ENCODE assay signal across 1 cellular context in the genomic region with DNA sequence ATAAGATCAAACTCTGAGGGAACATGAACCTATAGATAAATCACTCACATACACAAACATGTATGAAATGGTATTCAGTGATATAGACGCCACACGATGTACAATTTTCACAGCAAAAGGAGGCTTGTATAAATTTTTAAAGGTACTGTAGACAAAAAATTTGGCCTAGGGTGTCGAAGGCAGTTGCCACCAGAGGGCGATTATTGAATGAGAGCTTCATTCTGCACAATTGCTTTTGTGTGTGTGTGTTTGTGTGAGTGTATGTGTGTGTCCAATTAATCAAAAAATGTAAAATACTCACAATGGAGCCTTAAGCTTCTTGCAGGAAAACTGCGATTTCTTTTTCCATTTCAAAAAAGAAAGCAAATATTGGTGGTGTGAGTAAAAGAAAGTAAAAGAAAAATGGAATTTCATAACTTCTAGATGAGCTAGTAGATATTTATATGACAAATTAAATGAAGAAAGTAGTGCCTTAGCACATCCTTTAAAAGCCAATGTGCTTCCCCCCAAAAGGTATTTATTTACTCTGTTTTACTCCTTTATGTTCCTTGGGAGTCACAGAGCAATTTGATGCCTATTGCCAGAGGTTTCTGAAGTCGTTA.
TF ChIP-seq lines count a peak whose summit lies in the region.

No MANE protein-coding gene starts in this region.

TF ChIP-seq in GM12878, 131 proteins besides CTCF, POLR2A, EP300 and RAD21 (continued from another document):
- TF ChIP-seq, protein P1, sequence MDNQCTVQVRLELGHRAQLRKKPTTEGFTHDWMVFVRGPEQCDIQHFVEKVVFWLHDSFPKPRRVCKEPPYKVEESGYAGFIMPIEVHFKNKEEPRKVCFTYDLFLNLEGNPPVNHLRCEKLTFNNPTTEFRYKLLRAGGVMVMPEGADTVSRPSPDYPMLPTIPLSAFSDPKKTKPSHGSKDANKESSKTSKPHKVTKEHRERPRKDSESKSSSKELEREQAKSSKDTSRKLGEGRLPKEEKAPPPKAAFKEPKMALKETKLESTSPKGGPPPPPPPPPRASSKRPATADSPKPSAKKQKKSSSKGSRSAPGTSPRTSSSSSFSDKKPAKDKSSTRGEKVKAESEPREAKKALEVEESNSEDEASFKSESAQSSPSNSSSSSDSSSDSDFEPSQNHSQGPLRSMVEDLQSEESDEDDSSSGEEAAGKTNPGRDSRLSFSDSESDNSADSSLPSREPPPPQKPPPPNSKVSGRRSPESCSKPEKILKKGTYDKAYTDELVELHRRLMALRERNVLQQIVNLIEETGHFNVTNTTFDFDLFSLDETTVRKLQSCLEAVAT (IDR thresholded peaks at IDR 0.05), result 0 out of 2 replicates have a peak, but pooled peaks have one; percentile 30
- no peak for TF ChIP-seq ZNF384 (IDR thresholded peaks at IDR 0.05; ENCODE audit: borderline replicate concordance, low read depth, low read length)
- TF ChIP-seq PAX5 (IDR thresholded peaks at IDR 0.05; ENCODE audit: borderline replicate concordance, low read depth, low read length), result no peak
- TF ChIP-seq SMC3 (IDR thresholded peaks at IDR 0.05; ENCODE audit: borderline replicate concordance, low read length), result peak; percentile 79
- TF ChIP-seq, protein P2, sequence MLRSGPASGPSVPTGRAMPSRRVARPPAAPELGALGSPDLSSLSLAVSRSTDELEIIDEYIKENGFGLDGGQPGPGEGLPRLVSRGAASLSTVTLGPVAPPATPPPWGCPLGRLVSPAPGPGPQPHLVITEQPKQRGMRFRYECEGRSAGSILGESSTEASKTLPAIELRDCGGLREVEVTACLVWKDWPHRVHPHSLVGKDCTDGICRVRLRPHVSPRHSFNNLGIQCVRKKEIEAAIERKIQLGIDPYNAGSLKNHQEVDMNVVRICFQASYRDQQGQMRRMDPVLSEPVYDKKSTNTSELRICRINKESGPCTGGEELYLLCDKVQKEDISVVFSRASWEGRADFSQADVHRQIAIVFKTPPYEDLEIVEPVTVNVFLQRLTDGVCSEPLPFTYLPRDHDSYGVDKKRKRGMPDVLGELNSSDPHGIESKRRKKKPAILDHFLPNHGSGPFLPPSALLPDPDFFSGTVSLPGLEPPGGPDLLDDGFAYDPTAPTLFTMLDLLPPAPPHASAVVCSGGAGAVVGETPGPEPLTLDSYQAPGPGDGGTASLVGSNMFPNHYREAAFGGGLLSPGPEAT (IDR thresholded peaks at IDR 0.05; ENCODE audit: low read depth), result 0 out of 2 replicates have a peak, but pooled peaks have one; percentile 16
- TF ChIP-seq, protein P3, sequence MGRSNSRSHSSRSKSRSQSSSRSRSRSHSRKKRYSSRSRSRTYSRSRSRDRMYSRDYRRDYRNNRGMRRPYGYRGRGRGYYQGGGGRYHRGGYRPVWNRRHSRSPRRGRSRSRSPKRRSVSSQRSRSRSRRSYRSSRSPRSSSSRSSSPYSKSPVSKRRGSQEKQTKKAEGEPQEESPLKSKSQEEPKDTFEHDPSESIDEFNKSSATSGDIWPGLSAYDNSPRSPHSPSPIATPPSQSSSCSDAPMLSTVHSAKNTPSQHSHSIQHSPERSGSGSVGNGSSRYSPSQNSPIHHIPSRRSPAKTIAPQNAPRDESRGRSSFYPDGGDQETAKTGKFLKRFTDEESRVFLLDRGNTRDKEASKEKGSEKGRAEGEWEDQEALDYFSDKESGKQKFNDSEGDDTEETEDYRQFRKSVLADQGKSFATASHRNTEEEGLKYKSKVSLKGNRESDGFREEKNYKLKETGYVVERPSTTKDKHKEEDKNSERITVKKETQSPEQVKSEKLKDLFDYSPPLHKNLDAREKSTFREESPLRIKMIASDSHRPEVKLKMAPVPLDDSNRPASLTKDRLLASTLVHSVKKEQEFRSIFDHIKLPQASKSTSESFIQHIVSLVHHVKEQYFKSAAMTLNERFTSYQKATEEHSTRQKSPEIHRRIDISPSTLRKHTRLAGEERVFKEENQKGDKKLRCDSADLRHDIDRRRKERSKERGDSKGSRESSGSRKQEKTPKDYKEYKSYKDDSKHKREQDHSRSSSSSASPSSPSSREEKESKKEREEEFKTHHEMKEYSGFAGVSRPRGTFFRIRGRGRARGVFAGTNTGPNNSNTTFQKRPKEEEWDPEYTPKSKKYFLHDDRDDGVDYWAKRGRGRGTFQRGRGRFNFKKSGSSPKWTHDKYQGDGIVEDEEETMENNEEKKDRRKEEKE (IDR thresholded peaks at IDR 0.05), result no peak
- no peak for TF ChIP-seq ZNF622 (IDR thresholded peaks at IDR 0.05)
- TF ChIP-seq NBN (IDR thresholded peaks at IDR 0.05), result 0 out of 2 replicates have a peak, but pooled peaks have one; percentile 31
- no peak for TF ChIP-seq ZZZ3 (IDR thresholded peaks at IDR 0.05; ENCODE audit: control insufficient read depth, insufficient read length, low read depth)
- TF ChIP-seq SRF (IDR thresholded peaks at IDR 0.05; ENCODE audit: low read depth in 2 of 2, low read length in 2 of 2), result no peak
- TF ChIP-seq IKZF1 (conservative IDR thresholded peaks at IDR 0.05), result no peak
- no peak for TF ChIP-seq ZNF207 (IDR thresholded peaks at IDR 0.05; ENCODE audit: borderline replicate concordance)
